1 cellular context compared by ENCODE assay signal in genomic region chr5:136516617-136517016, GRCh38.
TF ChIP-seq lines count a peak whose summit lies in the region.

No MANE protein-coding gene starts in this region.

TF ChIP-seq in GM23338, 12 proteins besides CTCF, POLR2A, EP300 and RAD21 (continued from another document):
- TF ChIP-seq ZNF462 (CRISPR knock-in tag; IDR thresholded peaks at IDR 0.05) (no peak), NANOG (IDR thresholded peaks at IDR 0.05; ENCODE audit: borderline replicate concordance) (no peak), STAT1 (IDR thresholded peaks at IDR 0.05; ENCODE audit: unreplicated experiment) (no peak), ETS1 (IDR thresholded peaks at IDR 0.05) (no peak), REST (IDR thresholded peaks at IDR 0.05; ENCODE audit: unreplicated experiment) (no peak), ZNF114 (CRISPR knock-in tag; IDR thresholded peaks at IDR 0.05) (no peak), POLR2AphosphoS5 (IDR thresholded peaks at IDR 0.05; ENCODE audit: low read depth) (no peak), EZH2 (IDR thresholded peaks at IDR 0.05; ENCODE audit: low read depth, unreplicated experiment) (no peak), JUNB (IDR thresholded peaks at IDR 0.05; ENCODE audit: unreplicated experiment) (no peak), ZNF331 (CRISPR knock-in tag; IDR thresholded peaks at IDR 0.05; ENCODE audit: low read depth) (no peak), CREB1 (CRISPR knock-in tag; IDR thresholded peaks at IDR 0.05; ENCODE audit: low read depth) (no peak)
TF ChIP-seq in GM23338: peak in this region for 0.
